ENCODE assay signal across 10 cellular contexts in genomic region chr2:85792783-85793441, GRCh38. TPM values are rescaled to one million over a fixed set of nuclear protein-coding genes. Genes with fewer than 3 reads are reported as not detected.
A peak's percentile ranks its signal among the peaks of the same experiment; 100 is the strongest.
DNase-seq lines count a peak whose midpoint lies in the region; ATAC-seq and TF ChIP-seq lines count a peak whose summit lies in the region.
"Had no signal": no experiment of that assay in that cellular context is flagged by ENCODE, and none has a peak within 500 bp of the region (broad histone marks: within the 10 kb centered on the region; RNA-seq: fewer than 3 reads in every experiment).

No MANE protein-coding gene starts in this region.

- TF ChIP-seq POLR2A in erythroblast (IDR thresholded peaks at IDR 0.05; ENCODE audit: low read length) = no peak

- DNase-seq in Right ventricle myocardium superior = no peak
- DNase-seq in Right ventricle myocardium inferior (ENCODE audit: missing footprints) = no peak
- DNase-seq in mesenchymal stem cell = peak; percentile 59
- DNase-seq in stimulated activated naive CD4-positive, alpha-beta T cell treated with Interleukin-2 at 50 U/mL for 16 hours (lab: John Stamatoyannopoulos, UW) = no peak
- DNase-seq in erythroblast (lab: John Stamatoyannopoulos, UW) = no peak
- DNase-seq in stimulated activated CD4-positive, alpha-beta T cell treated with anti-CD3 and anti-CD28 coated beads, Interleukin-12 subunit alpha, Interleukin-12 subunit beta, amount 100 ng/mL, for 4 hours = no peak
- DNase-seq: activated naive CD8-positive, alpha-beta T cell treated with anti-CD3 and anti-CD28 coated beads for 36 hours had no signal

- peak overlapping the region in 1 of 2 experiments; percentile 14 for H3K4me3 ChIP-seq in mesenchymal stem cell (ENCODE audit: insufficient read depth in 1 of 2, low read depth in 1 of 2, low read length in 2 of 2)
- H3K4me3 ChIP-seq: SK-N-MC had no signal

- no peak overlapping the region for H3K4me2 ChIP-seq in mesenchymal stem cell (ENCODE audit: low read length, poor library complexity, severe bottlenecking)

- peak overlapping the region; percentile 5 for H4K8ac ChIP-seq in mesenchymal stem cell (ENCODE audit: low read length)

- H3K36me3 ChIP-seq in mesenchymal stem cell (ENCODE audit: control insufficient read depth in 1 of 2, insufficient read depth in 2 of 2, low read depth in 1 of 2, low read length in 2 of 2) = peaks cover 0 to 15% of the 10 kb centered on the region in 2 experiments

- H2AFZ ChIP-seq in mesenchymal stem cell (ENCODE audit: low read depth, low read length) = no peak overlapping the region

- H4K91ac ChIP-seq in mesenchymal stem cell (ENCODE audit: low read length) = peak overlapping the region; percentile 64

- intact Hi-C loops in Right ventricle myocardium superior (cut with DNase I) (no loop called here), Right ventricle myocardium inferior (cut with DNase I) (no loop called here)

- WGBS in mesenchymal stem cell = 67% methylated on average over 8 of the region's 8 CpGs

- H2BK120ac ChIP-seq in mesenchymal stem cell (ENCODE audit: low read depth, low read length) = peak overlapping the region; percentile 50

- H3K27ac ChIP-seq in cingulate gyrus (ENCODE audit: low read depth, low read length) = peak overlapping the region; percentile 88
- H3K27ac ChIP-seq in mesenchymal stem cell (ENCODE audit: low read length, poor library complexity, severe bottlenecking) = peak overlapping the region; percentile 18
- H3K27ac ChIP-seq: SK-N-MC had no signal

- H3K4ac ChIP-seq in mesenchymal stem cell (ENCODE audit: low read depth in 1 of 2, low read length in 2 of 2) = peak overlapping the region in 1 of 2 experiments; percentile 24

- H2AK5ac ChIP-seq in mesenchymal stem cell (ENCODE audit: low read length, severe bottlenecking) = peak overlapping the region; percentile 95

- peak overlapping the region; percentile 92 for H2BK15ac ChIP-seq in mesenchymal stem cell (ENCODE audit: low read depth, poor library complexity, severe bottlenecking)

- H3K9ac ChIP-seq in mesenchymal stem cell (ENCODE audit: low read length) = no peak overlapping the region

- H3K27me3 ChIP-seq in mesenchymal stem cell (ENCODE audit: control insufficient read depth in 1 of 2, insufficient read depth in 1 of 2, low read length in 2 of 2) = peaks cover 5 to 15% of the 10 kb centered on the region in 2 experiments

- no peaks in the 10 kb centered on the region for H3K79me1 ChIP-seq in mesenchymal stem cell (replicated peaks; ENCODE audit: low read length, poor library complexity, severe bottlenecking)

- H2BK5ac ChIP-seq in mesenchymal stem cell (ENCODE audit: low read depth, low read length, poor library complexity, severe bottlenecking) = peak overlapping the region; percentile 48

- peak overlapping the region; percentile 28 to 87 for H3K18ac ChIP-seq in mesenchymal stem cell (ENCODE audit: low read depth in 1 of 2, low read length in 2 of 2)

- peak; percentile 33 for ATAC-seq in Right ventricle myocardium superior (ENCODE audit: poor library complexity)
- no peak for ATAC-seq in Right ventricle myocardium inferior
- no peak for ATAC-seq in HG02642 (IDR thresholded peaks at IDR 0.05; ENCODE audit: poor library complexity, unreplicated experiment)

- H3K23ac ChIP-seq in mesenchymal stem cell (ENCODE audit: low read length in 2 of 2) = no peak overlapping the region

- peaks cover 44% of the 10 kb centered on the region for H3K4me1 ChIP-seq in mesenchymal stem cell (ENCODE audit: control insufficient read depth, insufficient read depth, low read depth, low read length)

- H3K14ac ChIP-seq in mesenchymal stem cell (ENCODE audit: low read length in 2 of 2) = peak overlapping the region in 1 of 2 experiments; percentile 7

- no peaks in the 10 kb centered on the region for H3K9me3 ChIP-seq in mesenchymal stem cell (ENCODE audit: control insufficient read depth, low read length)

- peak overlapping the region in 1 of 2 experiments; percentile 88 for H2BK12ac ChIP-seq in mesenchymal stem cell (ENCODE audit: low read length in 2 of 2)

RNA-seq across cellular contexts. Expression of gene ATOH8, which starts 39.1 kb away (rescaled TPM):
- 25.8 TPM for total RNA-seq in Right ventricle myocardium superior
- total RNA-seq in Right ventricle myocardium inferior = 29.1 TPM
- polyA plus RNA-seq in mesenchymal stem cell (2013, experiment 1 of 2) = 5.8 TPM
- polyA plus RNA-seq in mesenchymal stem cell (2013, experiment 2 of 2) = 6.0 TPM
- total RNA-seq: activated naive CD8-positive, alpha-beta T cell treated with anti-CD3 and anti-CD28 coated beads for 36 hours had no signal
